ENCODE assay signal across 9 cellular contexts in the genomic region with DNA sequence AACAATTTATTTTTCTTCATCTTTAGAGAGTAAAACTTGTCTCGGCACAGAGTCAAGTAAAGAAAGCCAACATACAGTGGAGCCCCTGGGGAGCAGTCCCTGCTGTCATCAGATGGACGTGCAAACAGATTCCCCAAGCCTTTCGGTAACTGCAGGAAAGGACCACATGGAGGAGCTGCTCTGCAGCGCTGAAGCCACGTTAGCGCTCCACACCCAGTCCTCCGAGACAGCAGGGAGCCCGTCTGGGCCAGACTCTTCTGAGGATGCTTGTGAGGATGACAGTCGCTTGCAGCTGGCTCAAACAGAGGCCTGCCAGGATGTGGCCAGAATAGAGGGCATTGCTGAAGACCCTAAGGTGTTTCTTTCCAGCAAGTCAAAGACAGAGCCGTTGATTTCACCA.
DNase-seq lines count a peak whose midpoint lies in the region; ATAC-seq and TF ChIP-seq lines count a peak whose summit lies in the region.
"Had no signal": no experiment of that assay in that cellular context is flagged by ENCODE, and none has a peak within 500 bp of the region (broad histone marks: within the 10 kb centered on the region; RNA-seq: fewer than 3 reads in every experiment).

No MANE protein-coding gene starts in this region.

- no peaks in the 10 kb centered on the region for H3K4me1 Mint-ChIP-seq in neural progenitor cell
- H3K4me1 Mint-ChIP-seq in naive thymus-derived CD4-positive, alpha-beta T cell, result peaks cover 5 to 41% (median 21%) of the 10 kb centered on the region in 7 donors

- H3K9me3 ChIP-seq in NT2/D1 (ENCODE audit: insufficient read depth, low read length), result no peaks in the 10 kb centered on the region
- no peaks in the 10 kb centered on the region for H3K9me3 ChIP-seq in neural progenitor cell (ENCODE audit: low read depth)
- H3K9me3 ChIP-seq in naive thymus-derived CD4-positive, alpha-beta T cell (ENCODE audit: control insufficient read depth in 2 of 3, low read length in 3 of 3), result no peaks in the 10 kb centered on the region

- no peaks in the 10 kb centered on the region for H3K27me3 ChIP-seq in NT2/D1 (ENCODE audit: insufficient read depth, insufficient read length)
- H3K27me3 ChIP-seq in neural progenitor cell, result no peaks in the 10 kb centered on the region
- H3K27me3 ChIP-seq in naive thymus-derived CD4-positive, alpha-beta T cell (ENCODE audit: control insufficient read depth in 2 of 2, insufficient read depth in 2 of 2, low read length in 2 of 2), result no peaks in the 10 kb centered on the region

- POLR2A ChIA-PET in naive thymus-derived CD4-positive, alpha-beta T cell (lab: Charles Lee), result no interaction called here

- no peak overlapping the region for H3K27ac ChIP-seq in neural progenitor cell
- no peak overlapping the region for H3K27ac ChIP-seq in naive thymus-derived CD4-positive, alpha-beta T cell (ENCODE audit: low read depth, low read length)

- no peaks in the 10 kb centered on the region for H3F3A ChIP-seq in neural progenitor cell (ENCODE audit: low read depth)

- H3K4me2 ChIP-seq in neural progenitor cell, result no peak overlapping the region

- H3K9me3 Mint-ChIP-seq in neural progenitor cell, result peaks cover 3% of the 10 kb centered on the region
- peaks cover 0 to 5% (median 0%) of the 10 kb centered on the region in 11 donors for H3K9me3 Mint-ChIP-seq in naive thymus-derived CD4-positive, alpha-beta T cell

- intact Hi-C loops in naive thymus-derived CD4-positive, alpha-beta T cell (cut with micrococcal nuclease), result no loop called here

- no peaks in the 10 kb centered on the region for H3K27me3 Mint-ChIP-seq in neural progenitor cell (ENCODE audit: insufficient read depth, low read depth)
- no peaks in the 10 kb centered on the region for H3K27me3 Mint-ChIP-seq in naive thymus-derived CD4-positive, alpha-beta T cell

- no peak for ATAC-seq in naive thymus-derived CD4-positive, alpha-beta T cell
- no peak for ATAC-seq in HG03095 (IDR thresholded peaks at IDR 0.05; ENCODE audit: unreplicated experiment)

- peaks cover 42% of the 10 kb centered on the region for H3K36me3 ChIP-seq in NT2/D1 (ENCODE audit: insufficient read depth, insufficient read length, low read length)
- peaks cover 3% of the 10 kb centered on the region for H3K36me3 ChIP-seq in neural progenitor cell
- peaks cover 6 to 64% (median 26%) of the 10 kb centered on the region in 3 experiments for H3K36me3 ChIP-seq in naive thymus-derived CD4-positive, alpha-beta T cell (ENCODE audit: control insufficient read depth in 2 of 3, insufficient read depth in 3 of 3, low read length in 3 of 3)

- H3K4me3 ChIP-seq in NT2/D1 (ENCODE audit: insufficient read length, low read depth), result no peak overlapping the region
- no peak overlapping the region for H3K4me3 ChIP-seq in fibroblast of pulmonary artery (replicated peaks; ENCODE audit: low read depth, low read length)
- no peak overlapping the region for H3K4me3 ChIP-seq in neural progenitor cell
- H3K4me3 ChIP-seq in naive thymus-derived CD4-positive, alpha-beta T cell (ENCODE audit: low read length), result no peak overlapping the region

- no peak overlapping the region for H3K27ac Mint-ChIP-seq in neural progenitor cell
- no peak overlapping the region for H3K27ac Mint-ChIP-seq in naive thymus-derived CD4-positive, alpha-beta T cell

- peak in 13 of 14 donors; percentile 3 to 72 (median 25) for DNase-seq in C1 segment of cervical spinal cord (lab: John Stamatoyannopoulos, UW)
- peak; percentile 81 for DNase-seq in NT2/D1 (ENCODE audit: low read depth, low spot score)
- peak; percentile 73 for DNase-seq in fibroblast of pulmonary artery (ENCODE audit: low read depth)
- DNase-seq in neural progenitor cell (ENCODE audit: low spot score), result peak; percentile 77
- DNase-seq in NAMALWA (ENCODE audit: low spot score), result no peak
- DNase-seq in naive thymus-derived CD4-positive, alpha-beta T cell, result no peak
- DNase-seq in NK-92 (lab: John Stamatoyannopoulos, UW; ENCODE audit: unreplicated experiment), result no peak
- DNase-seq: MM.1S had no signal

- H3K9ac ChIP-seq in NT2/D1 (ENCODE audit: insufficient read length, low read depth), result no peak overlapping the region
- H3K9ac ChIP-seq in neural progenitor cell, result no peak overlapping the region

- no peak overlapping the region for H3K4me3 Mint-ChIP-seq in neural progenitor cell
- H3K4me3 Mint-ChIP-seq in naive thymus-derived CD4-positive, alpha-beta T cell, result no peak overlapping the region

- peaks cover 23% of the 10 kb centered on the region for H3K36me3 Mint-ChIP-seq in neural progenitor cell
- H3K36me3 Mint-ChIP-seq in naive thymus-derived CD4-positive, alpha-beta T cell, result peaks cover 22 to 50% (median 39%) of the 10 kb centered on the region in 5 donors

- no peaks in the 10 kb centered on the region for H3K79me2 ChIP-seq in neural progenitor cell (ENCODE audit: low read depth)

- H4K20me1 ChIP-seq in neural progenitor cell (ENCODE audit: low read depth), result no peaks in the 10 kb centered on the region

- H3K4me1 ChIP-seq in NT2/D1 (ENCODE audit: insufficient read depth, insufficient read length) (peaks cover 3% of the 10 kb centered on the region), neural progenitor cell (no peaks in the 10 kb centered on the region)
- H3K4me1 ChIP-seq in naive thymus-derived CD4-positive, alpha-beta T cell (ENCODE audit: control insufficient read depth in 2 of 2, insufficient read depth in 2 of 2, low read length in 2 of 2), result no peaks in the 10 kb centered on the region

- no peak overlapping the region for H2AFZ ChIP-seq in neural progenitor cell (replicated peaks)

- CTCF ChIA-PET in naive thymus-derived CD4-positive, alpha-beta T cell (lab: Charles Lee), result no interaction called here

- peak; percentile 74 for TF ChIP-seq CTCF in fibroblast of pulmonary artery (IDR thresholded peaks at IDR 0.05; ENCODE audit: low read length, missing control alignments)
- peak; percentile 61 for TF ChIP-seq CTCF in neural progenitor cell (IDR thresholded peaks at IDR 0.05)

Comparison
In these comparisons a context has a peak if more than half of its experiments do, and no peak if none do; other contexts are left out.
1. DNase-seq: peak in C1 segment of cervical spinal cord (13 of 14), NT2/D1 (single experiment), fibroblast of pulmonary artery (single experiment) and neural progenitor cell (single experiment); none in NAMALWA (single experiment), naive thymus-derived CD4-positive, alpha-beta T cell (0 of 9) and NK-92 (single experiment).